8 cellular contexts compared by ENCODE assay signal in the genomic region with DNA sequence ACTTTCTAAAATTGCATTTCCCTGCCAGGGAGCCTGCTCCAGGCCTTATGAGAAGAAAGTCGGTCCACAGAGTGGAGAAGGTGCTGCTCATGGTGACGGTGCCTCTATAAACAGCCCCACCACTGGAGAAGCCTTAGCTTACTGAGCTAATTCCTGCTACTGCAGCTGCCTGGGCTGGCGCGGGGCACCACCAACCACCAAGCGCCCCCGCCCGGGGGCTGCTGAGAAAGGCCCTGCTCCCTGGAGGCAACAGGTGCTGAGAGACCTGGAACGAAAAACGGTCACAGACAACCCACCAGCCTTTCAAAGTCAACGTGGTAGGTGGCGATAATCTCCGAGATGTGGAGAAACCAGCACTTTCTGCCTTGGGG. TPM values are rescaled to one million over a fixed set of nuclear protein-coding genes. Genes with fewer than 3 reads are reported as not detected.
DNase-seq lines count a peak whose midpoint lies in the region; ATAC-seq and TF ChIP-seq lines count a peak whose summit lies in the region.

No MANE protein-coding gene starts in this region.

- H3K27ac ChIP-seq in CD8-positive, alpha-beta T cell (ENCODE audit: low read depth, low read length) = peak overlapping the region; percentile 62
- H3K27ac ChIP-seq in iPS DF 6.9 (ENCODE audit: low read length) (no peak overlapping the region), subcutaneous abdominal adipose tissue (ENCODE audit: low read depth, low read length) (peak overlapping the region; percentile 16)

- no peak for TF ChIP-seq CTCF in CD8-positive, alpha-beta T cell (IDR thresholded peaks at IDR 0.05)

- H3K4me1 ChIP-seq in CD8-positive, alpha-beta T cell (ENCODE audit: insufficient read depth, low read length) = peaks cover 45% of the 10 kb centered on the region
- H3K4me1 ChIP-seq in iPS DF 6.9 (ENCODE audit: control insufficient read depth, insufficient read depth, low read length) (peaks cover 8% of the 10 kb centered on the region), subcutaneous abdominal adipose tissue (ENCODE audit: control insufficient read depth in 5 of 5, insufficient read depth in 5 of 5, low read length in 5 of 5) (peaks cover 19 to 59% (median 54%) of the 10 kb centered on the region in 5 donors)

- no peaks in the 10 kb centered on the region for H3K9me3 Mint-ChIP-seq in CD8-positive, alpha-beta T cell
- no peaks in the 10 kb centered on the region for H3K9me3 Mint-ChIP-seq in activated T-cell treated with anti-CD3 and anti-CD28 coated beads, Interleukin-2, amount 50 U/mL, for 4 hours

- no peaks in the 10 kb centered on the region for H3K27me3 ChIP-seq in CD8-positive, alpha-beta T cell (ENCODE audit: insufficient read depth, low read length)
- H3K27me3 ChIP-seq in iPS DF 6.9 (ENCODE audit: control insufficient read depth, insufficient read depth, low read length) = no peaks in the 10 kb centered on the region
- H3K27me3 ChIP-seq in subcutaneous abdominal adipose tissue (ENCODE audit: control insufficient read depth in 5 of 5, insufficient read depth in 4 of 5, low read length in 5 of 5) = peaks cover 0 to 21% (median 6%) of the 10 kb centered on the region in 5 donors

- H3K9me3 ChIP-seq in CD8-positive, alpha-beta T cell (ENCODE audit: low read length) = no peaks in the 10 kb centered on the region
- H3K9me3 ChIP-seq in iPS DF 6.9 (ENCODE audit: control insufficient read depth, insufficient read depth, low read length) = no peaks in the 10 kb centered on the region
- H3K9me3 ChIP-seq in subcutaneous abdominal adipose tissue (ENCODE audit: control insufficient read depth in 5 of 5, low read length in 5 of 5) = peaks cover 0 to 2% (median 0%) of the 10 kb centered on the region in 5 donors

- no CpG with 5 or more reads among the region's 12 CpGs for WGBS in iPS DF 6.9 (ENCODE audit: insufficient coverage, insufficient read length)

- ATAC-seq in CD8-positive, alpha-beta T cell = no peak
- ATAC-seq in activated T-cell treated with anti-CD3 and anti-CD28 coated beads, Interleukin-2, amount 50 U/mL, for 4 hours = no peak
- ATAC-seq in GM19452 (IDR thresholded peaks at IDR 0.05; ENCODE audit: unreplicated experiment) = no peak

- H3K27ac Mint-ChIP-seq in CD8-positive, alpha-beta T cell = peak overlapping the region; percentile 96

- peak in 3 of 7 experiments; percentile 51 to 67 (median 56) for DNase-seq in CD8-positive, alpha-beta T cell
- peak; percentile 77 for DNase-seq in Jurkat, Clone E6-1 (ENCODE audit: low read depth, low spot score)
- DNase-seq in activated T-cell treated with anti-CD3 and anti-CD28 coated beads, Interleukin-2, amount 50 U/mL, for 4 hours = no peak
- DNase-seq in iPS DF 6.9 (ENCODE audit: low read depth, low spot score) (no peak), kidney glomerular epithelial cell (lab: John Stamatoyannopoulos, UW) (no peak), DMS114 treated with DMSO at 0.1 percent for 48 hours (lab: John Stamatoyannopoulos, UW; ENCODE audit: unreplicated experiment) (no peak)

- intact Hi-C loops in CD8-positive, alpha-beta T cell (cut with DNase I, micrococcal nuclease) = loop anchor here in 1 of 2 experiments (2.0 to 5.0 kb wide), 2 partner anchors 22 to 459 kb away; a partner anchor contains a TSS

- peak overlapping the region; percentile 94 for H3K4me3 ChIP-seq in CD8-positive, alpha-beta T cell (ENCODE audit: low read depth, low read length)
- H3K4me3 ChIP-seq in Jurkat, Clone E6-1 (ENCODE audit: low read length) = peak overlapping the region; percentile 81
- peak overlapping the region; percentile 100; the same call in 1 of the 2 replicates for H3K4me3 ChIP-seq in iPS DF 6.9 (ENCODE audit: low read length)
- peak overlapping the region; percentile 33 to 99 (median 94) for H3K4me3 ChIP-seq in subcutaneous abdominal adipose tissue (ENCODE audit: low read depth in 1 of 5, low read length in 5 of 5)

- H3K9ac ChIP-seq in subcutaneous abdominal adipose tissue (ENCODE audit: low read length in 5 of 5) = peak overlapping the region in 1 of 5 donors; percentile 43

- H3K4me3 Mint-ChIP-seq in CD8-positive, alpha-beta T cell = peak overlapping the region; percentile 100
- peak overlapping the region; percentile 100 for H3K4me3 Mint-ChIP-seq in activated T-cell treated with anti-CD3 and anti-CD28 coated beads, Interleukin-2, amount 50 U/mL, for 4 hours

- POLR2A ChIA-PET in CD8-positive, alpha-beta T cell (lab: Charles Lee) = interaction anchor here (1.2 to 9.3 kb wide), 3 partner anchors 20 to 430 kb away, joined by 3 to 99 read pairs (median 13); a partner anchor contains a TSS

- CTCF ChIA-PET in CD8-positive, alpha-beta T cell (lab: Charles Lee) = interaction anchor here (0.6 to 4.4 kb wide), 7 partner anchors 19 to 564 kb away, joined by 3 to 31 read pairs (median 5); a partner anchor contains a TSS

- H3K27me3 Mint-ChIP-seq in CD8-positive, alpha-beta T cell (ENCODE audit: low read depth) = no peaks in the 10 kb centered on the region
- no peaks in the 10 kb centered on the region for H3K27me3 Mint-ChIP-seq in activated T-cell treated with anti-CD3 and anti-CD28 coated beads, Interleukin-2, amount 50 U/mL, for 4 hours (ENCODE audit: low read depth)

- H3K36me3 ChIP-seq in CD8-positive, alpha-beta T cell (ENCODE audit: insufficient read depth, low read length) = no peaks in the 10 kb centered on the region
- H3K36me3 ChIP-seq in iPS DF 6.9 (ENCODE audit: control insufficient read depth, insufficient read depth, low read length) (peaks cover 4% of the 10 kb centered on the region; the same call in 1 of the 2 replicates), subcutaneous abdominal adipose tissue (ENCODE audit: control insufficient read depth in 5 of 5, insufficient read depth in 5 of 5, low read length in 5 of 5) (peaks cover 0 to 11% (median 4%) of the 10 kb centered on the region in 5 donors)

- peaks cover 11% of the 10 kb centered on the region for H3K36me3 Mint-ChIP-seq in CD8-positive, alpha-beta T cell
- peaks cover 6% of the 10 kb centered on the region for H3K36me3 Mint-ChIP-seq in activated T-cell treated with anti-CD3 and anti-CD28 coated beads, Interleukin-2, amount 50 U/mL, for 4 hours (ENCODE audit: insufficient read depth)

- peaks cover 38% of the 10 kb centered on the region for H3K4me1 Mint-ChIP-seq in CD8-positive, alpha-beta T cell (ENCODE audit: low read depth)
- H3K4me1 Mint-ChIP-seq in activated T-cell treated with anti-CD3 and anti-CD28 coated beads, Interleukin-2, amount 50 U/mL, for 4 hours (ENCODE audit: low read depth) = peaks cover 35% of the 10 kb centered on the region

RNA-seq across cellular contexts. Expression of a gene that starts 2.9 kb away (rescaled TPM):
- total RNA-seq in CD8-positive, alpha-beta T cell = 10 to 100 TPM; 49.1 to 56.3 TPM
- 43.2 TPM for polyA plus RNA-seq in Jurkat, Clone E6-1 (2012; ENCODE audit: insufficient read depth, insufficient read length)
- 100 to 1,000 TPM; 140 to 162 (median 150) TPM for total RNA-seq in activated T-cell treated with anti-CD3 and anti-CD28 coated beads, Interleukin-2, amount 50 U/mL, for 4 hours

RNA-seq across cellular contexts. Expression of a gene that starts 3.8 kb away (rescaled TPM):
- 1 to 10 TPM; 1.6 to 3.2 TPM for total RNA-seq in CD8-positive, alpha-beta T cell
- polyA plus RNA-seq in Jurkat, Clone E6-1 (2012; ENCODE audit: insufficient read depth, insufficient read length) = 13.9 TPM
- 1 to 10 TPM; 2.0 to 2.7 (median 2.3) TPM for total RNA-seq in activated T-cell treated with anti-CD3 and anti-CD28 coated beads, Interleukin-2, amount 50 U/mL, for 4 hours

RNA-seq across cellular contexts. Expression of a gene that starts 24.3 kb away (rescaled TPM):
- total RNA-seq in CD8-positive, alpha-beta T cell = 1 to 10 TPM; 6.2 to 6.3 TPM
- polyA plus RNA-seq in Jurkat, Clone E6-1 (2012; ENCODE audit: insufficient read depth, insufficient read length) = not detected
- total RNA-seq in activated T-cell treated with anti-CD3 and anti-CD28 coated beads, Interleukin-2, amount 50 U/mL, for 4 hours = 10 to 100 TPM in 1 of 3 donors, 1 to 10 TPM in 2; 6.9 to 10.4 (median 8.6) TPM

RNA-seq across cellular contexts. Expression of a gene that starts 33.9 kb away (rescaled TPM):
- 10 to 100 TPM; 34.4 to 35.3 TPM for total RNA-seq in CD8-positive, alpha-beta T cell
- polyA plus RNA-seq in Jurkat, Clone E6-1 (2012; ENCODE audit: insufficient read depth, insufficient read length) = 188 TPM
- 100 to 1,000 TPM; 190 to 224 (median 221) TPM for total RNA-seq in activated T-cell treated with anti-CD3 and anti-CD28 coated beads, Interleukin-2, amount 50 U/mL, for 4 hours

RNA-seq across cellular contexts. Expression of a gene that starts 42.7 kb away (rescaled TPM):
- 100 to 1,000 TPM; 432 to 440 TPM for total RNA-seq in CD8-positive, alpha-beta T cell
- 111 TPM for polyA plus RNA-seq in Jurkat, Clone E6-1 (2012; ENCODE audit: insufficient read depth, insufficient read length)
- total RNA-seq in activated T-cell treated with anti-CD3 and anti-CD28 coated beads, Interleukin-2, amount 50 U/mL, for 4 hours = 100 to 1,000 TPM in 2 of 3 donors, 10 to 100 TPM in 1; 96.7 to 128 (median 108) TPM
